12 cellular contexts compared by ENCODE assay signal in genomic region chr3:183587337-183587736, GRCh38.
A peak's percentile ranks its signal among the peaks of the same experiment; 100 is the strongest.
DNase-seq lines count a peak whose midpoint lies in the region; ATAC-seq lines count a peak whose summit lies in the region.
"Had no signal": no experiment of that assay in that cellular context is flagged by ENCODE, and none has a peak within 500 bp of the region (broad histone marks: within the 10 kb centered on the region; RNA-seq: fewer than 3 reads in every experiment).

No MANE protein-coding gene starts in this region.

- peaks cover 8% of the 10 kb centered on the region for H3K9me3 Mint-ChIP-seq in dendritic cell treated with granulocyte-macrophage colony-stimulating factor and Interleukin-4, amounts not matched to agents 40 ng/mL and 50 ng/mL, for 4 days

- no peak overlapping the region for H3K4me3 Mint-ChIP-seq in dendritic cell treated with granulocyte-macrophage colony-stimulating factor and Interleukin-4, amounts not matched to agents 40 ng/mL and 50 ng/mL, for 4 days

- peaks cover 43% of the 10 kb centered on the region for H3K4me1 Mint-ChIP-seq in dendritic cell treated with granulocyte-macrophage colony-stimulating factor and Interleukin-4, amounts not matched to agents 40 ng/mL and 50 ng/mL, for 4 days (ENCODE audit: low read depth)

- DNase-seq in Ammon's horn (ENCODE audit: low spot score) (peak; percentile 55), GF-D8 (lab: John Stamatoyannopoulos, UW) (peak; percentile 68), SKM-1 (lab: John Stamatoyannopoulos, UW; ENCODE audit: unreplicated experiment) (peak; percentile 46), NCI-H2107 (lab: John Stamatoyannopoulos, UW) (no peak)
- DNase-seq: kidney; NCI-H1930; stimulated activated CD8-positive, alpha-beta memory T cell treated with anti-CD3 and anti-CD28 coated beads, Interleukin-4, amount 100 ng/mL, for 48 hours had no signal

- H3K27ac Mint-ChIP-seq in dendritic cell treated with granulocyte-macrophage colony-stimulating factor and Interleukin-4, amounts not matched to agents 40 ng/mL and 50 ng/mL, for 4 days, result peak overlapping the region; percentile 62

- no peaks in the 10 kb centered on the region for H3K27me3 Mint-ChIP-seq in dendritic cell treated with granulocyte-macrophage colony-stimulating factor and Interleukin-4, amounts not matched to agents 40 ng/mL and 50 ng/mL, for 4 days

- H3K36me3 Mint-ChIP-seq in dendritic cell treated with granulocyte-macrophage colony-stimulating factor and Interleukin-4, amounts not matched to agents 40 ng/mL and 50 ng/mL, for 4 days (ENCODE audit: low read depth), result no peaks in the 10 kb centered on the region

- ATAC-seq in GM21528 (IDR thresholded peaks at IDR 0.05; ENCODE audit: low FRiP score, unreplicated experiment) (no peak), HG02840 (IDR thresholded peaks at IDR 0.05; ENCODE audit: low FRiP score, unreplicated experiment) (no peak), GM19395 (IDR thresholded peaks at IDR 0.05; ENCODE audit: unreplicated experiment) (no peak)
- ATAC-seq: Panc1 had no signal

- intact Hi-C loops in dendritic cell treated with granulocyte-macrophage colony-stimulating factor and Interleukin-4, amounts not matched to agents 40 ng/mL and 50 ng/mL, for 4 days (cut with micrococcal nuclease), result no loop called here
